Comparison of ENCODE assay signal across 1 cellular context in genomic region chr1:209822706-209823105, GRCh38.
TF ChIP-seq lines count a peak whose summit lies in the region.

No MANE protein-coding gene starts in this region.

TF ChIP-seq in K562, 482 proteins besides CTCF, POLR2A, EP300 and RAD21:
- no peak for TF ChIP-seq ZNF785 (CRISPR knock-in tag; IDR thresholded peaks at IDR 0.05)
- TF ChIP-seq CHD2 (IDR thresholded peaks at IDR 0.05; ENCODE audit: low read depth, low read length): no peak
- no peak for TF ChIP-seq ASH1L (IDR thresholded peaks at IDR 0.05; ENCODE audit: borderline replicate concordance, low read depth, partially characterized antibody)
- no peak for TF ChIP-seq SETDB1 (IDR thresholded peaks at IDR 0.05; ENCODE audit: low read length)
- TF ChIP-seq BRF2 (IDR thresholded peaks at IDR 0.05; ENCODE audit: borderline replicate concordance, insufficient read depth, insufficient read length): no peak
- no peak for TF ChIP-seq KAT2B (IDR thresholded peaks at IDR 0.05; ENCODE audit: low read depth, low read length)
- no peak for TF ChIP-seq ZNF134 (CRISPR knock-in tag; conservative IDR thresholded peaks at IDR 0.05)
- TF ChIP-seq TEAD4 (IDR thresholded peaks at IDR 0.05; ENCODE audit: low read length): no peak
- no peak for TF ChIP-seq TEAD4 (CRISPR knock-in tag; IDR thresholded peaks at IDR 0.05; ENCODE audit: borderline replicate concordance)
- TF ChIP-seq ATF1 (CRISPR knock-in tag; IDR thresholded peaks at IDR 0.05): no peak
- TF ChIP-seq ATF1 (tag; IDR thresholded peaks at IDR 0.05): no peak
- no peak for TF ChIP-seq ARNT (IDR thresholded peaks at IDR 0.05)
- TF ChIP-seq DLX4 (CRISPR knock-in tag; IDR thresholded peaks at IDR 0.05): no peak
- no peak for TF ChIP-seq KLF6 (CRISPR knock-in tag; IDR thresholded peaks at IDR 0.05; ENCODE audit: borderline replicate concordance)
- no peak for TF ChIP-seq MCM2 (IDR thresholded peaks at IDR 0.05; ENCODE audit: low read depth)
- no peak for TF ChIP-seq TGIF2 (CRISPR knock-in tag; IDR thresholded peaks at IDR 0.05)
- TF ChIP-seq ZNF175 (CRISPR knock-in tag; IDR thresholded peaks at IDR 0.05; ENCODE audit: low read depth): no peak
- no peak for TF ChIP-seq ZBTB5 (IDR thresholded peaks at IDR 0.05)
- no peak for TF ChIP-seq CBX2 (IDR thresholded peaks at IDR 0.05; ENCODE audit: insufficient read depth, low read length, poor library complexity, severe bottlenecking)
- no peak for TF ChIP-seq ETS2 (tag; IDR thresholded peaks at IDR 0.05; ENCODE audit: borderline replicate concordance, poor library complexity, severe bottlenecking)
- TF ChIP-seq TCF15 (CRISPR knock-in tag; IDR thresholded peaks at IDR 0.05): no peak
- TF ChIP-seq ZNF561 (CRISPR knock-in tag; conservative IDR thresholded peaks at IDR 0.05): no peak
